ENCODE assay signal across 8 cellular contexts in the genomic region with DNA sequence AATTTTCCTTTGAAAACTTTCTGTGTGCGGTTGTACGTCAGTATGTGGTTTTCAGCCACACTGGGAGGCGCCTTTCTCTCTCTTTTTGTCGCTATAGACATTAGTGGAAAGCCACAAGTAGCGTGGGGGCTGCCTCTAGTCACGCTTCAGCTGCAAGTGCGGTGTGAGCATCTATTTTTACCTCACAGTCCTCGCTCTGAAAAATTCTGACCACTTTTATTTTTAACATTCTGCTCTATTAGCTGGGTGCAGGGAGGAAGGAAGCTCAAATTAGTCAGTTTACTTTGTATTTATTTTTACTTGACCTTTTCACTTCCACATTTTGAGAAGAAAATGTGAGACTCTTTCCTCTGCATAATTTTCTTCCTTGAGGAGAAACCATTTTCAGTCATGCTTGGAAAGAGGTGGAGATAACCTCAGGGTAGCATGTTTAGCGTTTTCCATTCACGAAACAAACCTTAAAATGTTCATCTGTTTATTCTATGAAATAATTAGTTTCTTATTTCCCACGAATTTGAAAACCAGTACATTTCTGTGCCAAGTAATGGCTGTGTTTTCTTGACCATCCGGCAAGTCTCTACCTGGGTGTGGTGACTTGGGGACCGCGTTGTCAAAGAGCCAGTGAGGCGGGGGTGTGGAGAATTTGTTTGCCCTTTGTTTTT. TPM values are rescaled to one million over a fixed set of nuclear protein-coding genes. Genes with fewer than 3 reads are reported as not detected.
DNase-seq lines count a peak whose midpoint lies in the region; ATAC-seq and TF ChIP-seq lines count a peak whose summit lies in the region.

No MANE protein-coding gene starts in this region.

- no peak overlapping the region for H3K4ac ChIP-seq in H9 (ENCODE audit: low read depth, low read length)

- no peak overlapping the region for H3K23ac ChIP-seq in H9 (ENCODE audit: insufficient read length, low read depth, low read length)

- H3K27me3 Mint-ChIP-seq in activated T-helper 2 cell treated with anti-CD3 and anti-CD28 coated beads, Interferon-gamma antibody, Interleukin-2, Interleukin-4, amounts not matched to agents 10 μg/mL and 5 μg/mL and 100 μg/mL, durations not matched to agents 14 hours and 24 hours and 36 hours (ENCODE audit: low read depth), result no peaks in the 10 kb centered on the region
- H3K27me3 Mint-ChIP-seq in H9 (ENCODE audit: low read depth), result no peaks in the 10 kb centered on the region

- no CpG with 5 or more reads among the region's 15 CpGs for WGBS in H9 (ENCODE audit: extremely low coverage, insufficient read length, low lambda C conversion rate)

- peak overlapping the region; percentile 24 for H3K4me3 ChIP-seq in MM.1S (ENCODE audit: low read length)
- peak overlapping the region; percentile 41 for H3K4me3 ChIP-seq in osteoblast (ENCODE audit: insufficient read depth, low read length)

- H3K18ac ChIP-seq in H9 (ENCODE audit: insufficient read length, low read depth, low read length), result no peak overlapping the region

- H3T11ph ChIP-seq in H9 (ENCODE audit: low read length), result no peak overlapping the region

- H3K14ac ChIP-seq in H9 (ENCODE audit: insufficient read depth, low read length), result no peak overlapping the region

- ATAC-seq in GM21619 (IDR thresholded peaks at IDR 0.05; ENCODE audit: unreplicated experiment) (peak; percentile 87), HG02970 (IDR thresholded peaks at IDR 0.05; ENCODE audit: low FRiP score, unreplicated experiment) (no peak)

- H3K36me3 Mint-ChIP-seq in activated T-helper 2 cell treated with anti-CD3 and anti-CD28 coated beads, Interferon-gamma antibody, Interleukin-2, Interleukin-4, amounts not matched to agents 10 μg/mL and 5 μg/mL and 100 μg/mL, durations not matched to agents 14 hours and 24 hours and 36 hours (ENCODE audit: low read depth), result peaks cover 11% of the 10 kb centered on the region
- H3K36me3 Mint-ChIP-seq in H9 (ENCODE audit: insufficient read depth in 1 of 3, low read depth in 3 of 3), result no peaks in the 10 kb centered on the region

- TF ChIP-seq CTCF in GM13976 (IDR thresholded peaks at IDR 0.05; ENCODE audit: borderline replicate concordance, control extremely low read depth, extremely low read depth, insufficient read depth, missing control alignments) (no peak), MM.1S (IDR thresholded peaks at IDR 0.05; ENCODE audit: low read length) (no peak), osteoblast (IDR thresholded peaks at IDR 0.05; ENCODE audit: extremely low read depth, low read depth, low read length) (no peak), H9 (conservative IDR thresholded peaks at IDR 0.05) (no peak)

- H3K4me1 Mint-ChIP-seq in activated T-helper 2 cell treated with anti-CD3 and anti-CD28 coated beads, Interferon-gamma antibody, Interleukin-2, Interleukin-4, amounts not matched to agents 10 μg/mL and 5 μg/mL and 100 μg/mL, durations not matched to agents 14 hours and 24 hours and 36 hours (ENCODE audit: low read depth), result peaks cover 66% of the 10 kb centered on the region
- peaks cover 7 to 10% of the 10 kb centered on the region in 2 experiments for H3K4me1 Mint-ChIP-seq in H9

- no peaks in the 10 kb centered on the region for H3K23me2 ChIP-seq in H9 (ENCODE audit: insufficient read length, low read depth, low read length, poor library complexity, severe bottlenecking)

- H2AK5ac ChIP-seq in H9 (ENCODE audit: insufficient read length, low read length), result no peak overlapping the region

- H3K27ac ChIP-seq in MM.1S (ENCODE audit: low read length) (peak overlapping the region; percentile 52; the same call in 1 of the 2 replicates), osteoblast (ENCODE audit: low read depth, low read length) (peak overlapping the region; percentile 25), H9 (ENCODE audit: insufficient read length, low read depth, low read length) (no peak overlapping the region)

- no peak overlapping the region for H2BK20ac ChIP-seq in H9 (ENCODE audit: low read depth, low read length, poor library complexity, severe bottlenecking)

- H3K27me3 ChIP-seq in MM.1S (replicated peaks; ENCODE audit: insufficient read depth, low read length), result peaks cover 84% of the 10 kb centered on the region
- H3K27me3 ChIP-seq in osteoblast (ENCODE audit: insufficient read depth, low read length), result no peaks in the 10 kb centered on the region
- H3K27me3 ChIP-seq in H9 (ENCODE audit: insufficient read depth, low read length), result no peaks in the 10 kb centered on the region

- H4K8ac ChIP-seq in H9 (replicated peaks; ENCODE audit: insufficient read length, low read depth, low read length), result no peak overlapping the region

- peak overlapping the region; percentile 75 for H3K4me3 Mint-ChIP-seq in activated T-helper 2 cell treated with anti-CD3 and anti-CD28 coated beads, Interferon-gamma antibody, Interleukin-2, Interleukin-4, amounts not matched to agents 10 μg/mL and 5 μg/mL and 100 μg/mL, durations not matched to agents 14 hours and 24 hours and 36 hours (ENCODE audit: low read depth)
- H3K4me3 Mint-ChIP-seq in H9, result no peak overlapping the region

- H2AFZ ChIP-seq in MM.1S (ENCODE audit: low read length), result no peak overlapping the region
- H2AFZ ChIP-seq in osteoblast (ENCODE audit: low read length), result peak overlapping the region; percentile 64
- H2AFZ ChIP-seq in H9 (ENCODE audit: low read length), result no peak overlapping the region

- no peak overlapping the region for H3K56ac ChIP-seq in H9 (ENCODE audit: insufficient read length, low read depth, low read length)

- peak; percentile 86 for DNase-seq in GM13976 (ENCODE audit: low spot score)
- DNase-seq in MM.1S, result peak; percentile 91
- DNase-seq in activated T-helper 2 cell treated with anti-CD3 and anti-CD28 coated beads, Interferon-gamma antibody, Interleukin-2, Interleukin-4, amounts not matched to agents 10 μg/mL and 5 μg/mL and 100 μg/mL, durations not matched to agents 14 hours and 24 hours and 36 hours (ENCODE audit: low spot score), result peak; percentile 24
- peak; percentile 81 for DNase-seq in osteoblast (ENCODE audit: insufficient read length, low spot score, missing footprints)
- no peak for DNase-seq in H9
- DNase-seq in HPDE6-E6E7 (ENCODE audit: extremely low spot score), result no peak

- no peak overlapping the region for H2BK15ac ChIP-seq in H9 (ENCODE audit: low read depth, low read length)

- intact Hi-C loops in activated T-helper 2 cell treated with anti-CD3 and anti-CD28 coated beads, Interferon-gamma antibody, Interleukin-2, Interleukin-4, amounts not matched to agents 10 μg/mL and 5 μg/mL and 100 μg/mL, durations not matched to agents 14 hours and 24 hours and 36 hours (cut with micrococcal nuclease), result loop anchor here (2.0 kb wide), 1 partner anchor 31 kb away; no protein-coding TSS in a partner anchor

- H3K4me1 ChIP-seq in MM.1S (ENCODE audit: low read length) (peaks cover 39% of the 10 kb centered on the region), osteoblast (ENCODE audit: insufficient read depth, low read length) (peaks cover 12% of the 10 kb centered on the region), H9 (ENCODE audit: insufficient read depth, low read length) (no peaks in the 10 kb centered on the region)

- H4K20me1 ChIP-seq in MM.1S (ENCODE audit: insufficient read depth, low read length) (no peaks in the 10 kb centered on the region), osteoblast (ENCODE audit: insufficient read depth, low read length) (peaks cover 23% of the 10 kb centered on the region), H9 (ENCODE audit: control insufficient read depth, insufficient read depth, insufficient read length) (no peaks in the 10 kb centered on the region)

- H3K36me3 ChIP-seq in MM.1S (replicated peaks; ENCODE audit: insufficient read depth, low read length) (no peaks in the 10 kb centered on the region), osteoblast (ENCODE audit: insufficient read depth, low read length) (no peaks in the 10 kb centered on the region)

- no peaks in the 10 kb centered on the region for H3K9me2 ChIP-seq in MM.1S (replicated peaks; ENCODE audit: insufficient read depth, low read length)

- in situ Hi-C loops in GM13976 (cut with MboI; ENCODE audit: low sequenced_read_pairs, unreplicated experiment), result no loop called here

- H3K79me2 ChIP-seq in MM.1S (ENCODE audit: low read length) (no peaks in the 10 kb centered on the region), osteoblast (ENCODE audit: insufficient read depth, low read length) (peaks cover 64% of the 10 kb centered on the region), H9 (ENCODE audit: insufficient read depth, low read length) (peaks cover 1% of the 10 kb centered on the region; the same call in 1 of the 2 replicates)

- H3K27ac Mint-ChIP-seq in activated T-helper 2 cell treated with anti-CD3 and anti-CD28 coated beads, Interferon-gamma antibody, Interleukin-2, Interleukin-4, amounts not matched to agents 10 μg/mL and 5 μg/mL and 100 μg/mL, durations not matched to agents 14 hours and 24 hours and 36 hours, result peak overlapping the region; percentile 44
- no peak overlapping the region for H3K27ac Mint-ChIP-seq in H9

- H3K4me2 ChIP-seq in MM.1S (ENCODE audit: low read depth, low read length), result peak overlapping the region; percentile 77
- H3K4me2 ChIP-seq in osteoblast (ENCODE audit: insufficient read depth, low read length), result peak overlapping the region; percentile 73
- no peak overlapping the region for H3K4me2 ChIP-seq in H9 (ENCODE audit: insufficient read depth, insufficient read length, low read length)

- H2BK120ac ChIP-seq in H9 (ENCODE audit: low read depth, low read length, poor library complexity, severe bottlenecking), result no peak overlapping the region

- H2BK12ac ChIP-seq in H9 (ENCODE audit: insufficient read length, low read depth, low read length), result no peak overlapping the region

- H3K79me1 ChIP-seq in H9 (ENCODE audit: insufficient read depth, low read depth, low read length, poor library complexity, severe bottlenecking), result no peaks in the 10 kb centered on the region

- H3K9me3 Mint-ChIP-seq in activated T-helper 2 cell treated with anti-CD3 and anti-CD28 coated beads, Interferon-gamma antibody, Interleukin-2, Interleukin-4, amounts not matched to agents 10 μg/mL and 5 μg/mL and 100 μg/mL, durations not matched to agents 14 hours and 24 hours and 36 hours, result no peaks in the 10 kb centered on the region
- no peaks in the 10 kb centered on the region for H3K9me3 Mint-ChIP-seq in H9

- no peak overlapping the region for H4K91ac ChIP-seq in H9 (ENCODE audit: insufficient read length, low read depth, low read length)

- peaks cover 17% of the 10 kb centered on the region for H3F3A ChIP-seq in MM.1S (ENCODE audit: insufficient read depth, low read length)

- no peak overlapping the region for H2BK5ac ChIP-seq in H9 (ENCODE audit: insufficient read length, low read length)

- H3K9ac ChIP-seq in MM.1S (ENCODE audit: low read length) (peak overlapping the region; percentile 5; the same call in 1 of the 2 replicates), H9 (ENCODE audit: extremely low read depth, insufficient read length, low read length) (no peak overlapping the region)

- H3K9me3 ChIP-seq in MM.1S (replicated peaks; ENCODE audit: insufficient read depth, low read length), result no peaks in the 10 kb centered on the region
- no peaks in the 10 kb centered on the region for H3K9me3 ChIP-seq in osteoblast (ENCODE audit: low read depth, low read length)
- no peaks in the 10 kb centered on the region for H3K9me3 ChIP-seq in H9 (ENCODE audit: control insufficient read depth, low read depth, low read length)

- no peak overlapping the region for H4K5ac ChIP-seq in H9 (ENCODE audit: insufficient read length, low read depth, low read length)

RNA-seq across cellular contexts. Expression of gene ADARB1, which starts 35.6 kb away (rescaled TPM):
- 25.8 and 29.5 TPM in 2 replicates for total RNA-seq in activated T-helper 2 cell treated with anti-CD3 and anti-CD28 coated beads, Interferon-gamma antibody, Interleukin-2, Interleukin-4, amounts not matched to agents 10 μg/mL and 5 μg/mL and 100 μg/mL, durations not matched to agents 14 hours and 24 hours and 36 hours
- 19.5 and 28.9 TPM in 2 replicates for total RNA-seq in osteoblast
- 14.1 and 15.8 TPM in 2 replicates for total RNA-seq in H9 (2021)

Comparison
In these comparisons a context has a peak if more than half of its experiments do, and no peak if none do; other contexts are left out.
1. DNase-seq: peak in GM13976 (single experiment), MM.1S (single experiment), activated T-helper 2 cell treated with anti-CD3 and anti-CD28 coated beads, Interferon-gamma antibody, Interleukin-2, Interleukin-4, amounts not matched to agents 10 μg/mL and 5 μg/mL and 100 μg/mL, durations not matched to agents 14 hours and 24 hours and 36 hours (single experiment) and osteoblast (single experiment); none in H9 (single experiment) and HPDE6-E6E7 (single experiment).